ENCODE assay signal across 16 cellular contexts in the genomic region with DNA sequence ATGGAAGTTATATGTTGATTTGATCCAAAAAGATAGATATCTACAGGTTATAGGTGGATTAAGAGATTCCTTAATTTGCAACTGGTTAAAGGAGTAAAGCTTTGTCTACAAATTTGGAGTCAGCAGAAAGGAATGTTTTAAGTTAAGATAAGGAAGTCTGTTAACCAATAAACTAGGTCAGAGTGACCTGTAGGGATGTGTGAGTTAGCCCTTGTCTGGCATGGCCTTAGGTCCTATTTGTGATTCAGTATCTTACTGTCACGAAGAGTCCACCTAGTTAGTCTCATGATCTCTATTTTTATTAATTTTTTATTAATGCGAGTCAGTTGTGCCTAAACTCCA.
DNase-seq lines count a peak whose midpoint lies in the region; ATAC-seq, FAIRE-seq and TF ChIP-seq lines count a peak whose summit lies in the region.
"Had no signal": no experiment of that assay in that cellular context is flagged by ENCODE, and none has a peak within 500 bp of the region (broad histone marks: within the 10 kb centered on the region; RNA-seq: fewer than 3 reads in every experiment).

No MANE protein-coding gene starts in this region.

- FAIRE-seq in RCC 7860 (lab: Jason Lieb, UNC) = peak; percentile 92
- FAIRE-seq: H54 had no signal

- no peak for ATAC-seq in GM18858 (IDR thresholded peaks at IDR 0.05; ENCODE audit: unreplicated experiment)
- ATAC-seq: activated CD8-positive, alpha-beta memory T cell treated with anti-CD3 and anti-CD28 coated beads, Interleukin-2, amount 10 ng/mL, durations not matched to agents 7 days and 5 days; effector memory CD8-positive, alpha-beta T cell had no signal

- H3K4me3 Mint-ChIP-seq in progenitor cell of endocrine pancreas (ENCODE audit: low read depth) (no peak overlapping the region), osteocyte (ENCODE audit: unreplicated experiment) (no peak overlapping the region)
- H3K4me3 Mint-ChIP-seq: activated CD8-positive, alpha-beta memory T cell treated with anti-CD3 and anti-CD28 coated beads, Interleukin-2, amount 10 ng/mL, durations not matched to agents 7 days and 5 days; effector memory CD8-positive, alpha-beta T cell had no signal

- peak; percentile 59 for DNase-seq in HCEC 1CT
- DNase-seq in RCC 7860 (ENCODE audit: low spot score) = peak; percentile 71
- peak; percentile 78 for DNase-seq in fibroblast of mammary gland (ENCODE audit: low read depth)
- DNase-seq in progenitor cell of endocrine pancreas (ENCODE audit: low spot score, unreplicated experiment) = no peak
- no peak for DNase-seq in HEK293T (ENCODE audit: extremely low spot score)
- DNase-seq in posterior vena cava (ENCODE audit: low spot score) = no peak
- DNase-seq in osteocyte (ENCODE audit: extremely low spot score, unreplicated experiment) = no peak
- DNase-seq: activated CD8-positive, alpha-beta memory T cell treated with anti-CD3 and anti-CD28 coated beads, Interleukin-2, amount 10 ng/mL, durations not matched to agents 7 days and 5 days; DMS79 treated with DMSO at 0.1 percent for 48 hours; effector memory CD8-positive, alpha-beta T cell; NCI-H2029 treated with DMSO at 0.1 percent for 48 hours; NCI-H69; posterior cingulate gyrus; RPMI8226 had no signal

- H3K4me3 ChIP-seq in fibroblast of mammary gland (ENCODE audit: control insufficient read depth, low read depth, low read length) = no peak overlapping the region

- H3K36me3 Mint-ChIP-seq in progenitor cell of endocrine pancreas (ENCODE audit: insufficient read depth) = no peaks in the 10 kb centered on the region
- no peaks in the 10 kb centered on the region for H3K36me3 Mint-ChIP-seq in osteocyte (ENCODE audit: unreplicated experiment)

- H3K27ac Mint-ChIP-seq in progenitor cell of endocrine pancreas (peak overlapping the region; percentile 18), osteocyte (ENCODE audit: unreplicated experiment) (no peak overlapping the region)
- H3K27ac Mint-ChIP-seq: activated CD8-positive, alpha-beta memory T cell treated with anti-CD3 and anti-CD28 coated beads, Interleukin-2, amount 10 ng/mL, durations not matched to agents 7 days and 5 days; effector memory CD8-positive, alpha-beta T cell had no signal

- TF ChIP-seq CTCF in fibroblast of mammary gland (conservative IDR thresholded peaks at IDR 0.05; ENCODE audit: control insufficient read depth, insufficient read depth, low read depth, low read length) (no peak), progenitor cell of endocrine pancreas (IDR thresholded peaks at IDR 0.05; ENCODE audit: unreplicated experiment) (no peak), osteocyte (IDR thresholded peaks at IDR 0.05) (no peak)

- intact Hi-C loops in posterior vena cava (cut with DNase I) = no loop called here

- POLR2A ChIA-PET in HEK293T (lab: Yijun Ruan, JAX) = no interaction called here

- peaks cover 10% of the 10 kb centered on the region for H3K9me3 Mint-ChIP-seq in progenitor cell of endocrine pancreas (ENCODE audit: low read depth)
- peaks cover 5% of the 10 kb centered on the region for H3K9me3 Mint-ChIP-seq in osteocyte (ENCODE audit: unreplicated experiment)
- H3K9me3 Mint-ChIP-seq: effector memory CD8-positive, alpha-beta T cell had no signal

- H3K27me3 Mint-ChIP-seq in progenitor cell of endocrine pancreas (no peaks in the 10 kb centered on the region), osteocyte (ENCODE audit: unreplicated experiment) (no peaks in the 10 kb centered on the region)
- H3K27me3 Mint-ChIP-seq: activated CD8-positive, alpha-beta memory T cell treated with anti-CD3 and anti-CD28 coated beads, Interleukin-2, amount 10 ng/mL, durations not matched to agents 7 days and 5 days; effector memory CD8-positive, alpha-beta T cell had no signal

- CTCF ChIA-PET in HEK293T (lab: Yijun Ruan, JAX) = no interaction called here

- peaks cover 4% of the 10 kb centered on the region for H3K4me1 Mint-ChIP-seq in progenitor cell of endocrine pancreas (ENCODE audit: low read depth)
- peaks cover 2% of the 10 kb centered on the region for H3K4me1 Mint-ChIP-seq in osteocyte (ENCODE audit: unreplicated experiment)

TF ChIP-seq in HEK293T, 16 proteins besides CTCF, POLR2A, EP300 and RAD21:
- TF ChIP-seq ELF4 (IDR thresholded peaks at IDR 0.05) (no peak), FOXM1 (IDR thresholded peaks at IDR 0.05; ENCODE audit: borderline replicate concordance) (no peak), FOXA1 (IDR thresholded peaks at IDR 0.05) (no peak), NFRKB (IDR thresholded peaks at IDR 0.05) (no peak), TARDBP (IDR thresholded peaks at IDR 0.05) (no peak), HDGF (IDR thresholded peaks at IDR 0.05; ENCODE audit: borderline replicate concordance) (no peak), LEF1 (IDR thresholded peaks at IDR 0.05; ENCODE audit: borderline replicate concordance) (no peak), SP1 (IDR thresholded peaks at IDR 0.05) (no peak), ARNT (IDR thresholded peaks at IDR 0.05) (no peak), ZNF384 (IDR thresholded peaks at IDR 0.05) (no peak)

Comparison
In these comparisons a context has a peak if more than half of its experiments do, and no peak if none do; other contexts are left out.
1. DNase-seq: peak in HCEC 1CT (single experiment), RCC 7860 (single experiment) and fibroblast of mammary gland (single experiment); none in progenitor cell of endocrine pancreas (single experiment), HEK293T (single experiment), posterior vena cava (single experiment) and osteocyte (single experiment).